8 cellular contexts compared by ENCODE assay signal in genomic region chr18:809985-810642, GRCh38. TPM values are rescaled to one million over a fixed set of nuclear protein-coding genes. Genes with fewer than 3 reads are reported as not detected.
DNase-seq lines count a peak whose midpoint lies in the region; ATAC-seq and TF ChIP-seq lines count a peak whose summit lies in the region.

No MANE protein-coding gene starts in this region.

- DNase-seq in activated naive CD8-positive, alpha-beta T cell treated with anti-CD3 and anti-CD28 coated beads for 36 hours: no peak
- peak; percentile 18 for DNase-seq in osteoblast (ENCODE audit: insufficient read length, low spot score, missing footprints)
- no peak for DNase-seq in transverse colon
- DNase-seq in DMS53 treated with DMSO at 0.1 percent for 48 hours (lab: John Stamatoyannopoulos, UW; ENCODE audit: unreplicated experiment): no peak
- no peak for DNase-seq in left ventricle myocardium superior

- H3K27ac ChIP-seq in osteoblast (ENCODE audit: low read depth, low read length): no peak overlapping the region
- H3K27ac ChIP-seq in transverse colon: peak overlapping the region in 1 of 4 donors; percentile 93

- H3K4me3 ChIP-seq in osteoblast (ENCODE audit: insufficient read depth, low read length) (peak overlapping the region; percentile 100), transverse colon (peak overlapping the region in 1 of 4 donors; percentile 88)

- no peak for TF ChIP-seq CTCF in osteoblast (IDR thresholded peaks at IDR 0.05; ENCODE audit: extremely low read depth, low read depth, low read length)
- TF ChIP-seq CTCF in transverse colon (IDR thresholded peaks at IDR 0.05): no peak

- H3K4me1 Mint-ChIP-seq in activated naive CD8-positive, alpha-beta T cell treated with anti-CD3 and anti-CD28 coated beads for 36 hours: peaks cover 68% of the 10 kb centered on the region

- no peak overlapping the region for H2AFZ ChIP-seq in osteoblast (ENCODE audit: low read length)

- in situ Hi-C loops in transverse colon (cut with MboI; ENCODE audit: low pct_ligation_motif_present in 1 of 4, low pct_unique_long_range_greater_than_20kb in 1 of 4, low sequenced_read_pairs in 3 of 4): no loop called here

- ATAC-seq in GM18909 (IDR thresholded peaks at IDR 0.05; ENCODE audit: poor library complexity, unreplicated experiment): peak; percentile 31
- peak; percentile 23 for ATAC-seq in HG03064 (IDR thresholded peaks at IDR 0.05; ENCODE audit: low read depth, unreplicated experiment)
- ATAC-seq in left ventricle myocardium superior: no peak
- ATAC-seq in HG02623 (IDR thresholded peaks at IDR 0.05; ENCODE audit: unreplicated experiment): no peak

- peaks cover 67% of the 10 kb centered on the region for H3K79me2 ChIP-seq in osteoblast (ENCODE audit: insufficient read depth, low read length)

- no peak for TF ChIP-seq POLR2A in transverse colon (IDR thresholded peaks at IDR 0.05)

- H3K36me3 ChIP-seq in osteoblast (ENCODE audit: insufficient read depth, low read length) (no peaks in the 10 kb centered on the region), transverse colon (no peaks in the 10 kb centered on the region)

- no peaks in the 10 kb centered on the region for H3K27me3 Mint-ChIP-seq in activated naive CD8-positive, alpha-beta T cell treated with anti-CD3 and anti-CD28 coated beads for 36 hours

- peaks cover 1% of the 10 kb centered on the region for H3K9me3 Mint-ChIP-seq in activated naive CD8-positive, alpha-beta T cell treated with anti-CD3 and anti-CD28 coated beads for 36 hours

- H3K4me1 ChIP-seq in osteoblast (ENCODE audit: insufficient read depth, low read length) (peaks cover 26% of the 10 kb centered on the region), transverse colon (peaks cover 4 to 58% (median 21%) of the 10 kb centered on the region in 4 donors)

- H3K27ac Mint-ChIP-seq in activated naive CD8-positive, alpha-beta T cell treated with anti-CD3 and anti-CD28 coated beads for 36 hours: peak overlapping the region; percentile 98

- H3K4me3 Mint-ChIP-seq in activated naive CD8-positive, alpha-beta T cell treated with anti-CD3 and anti-CD28 coated beads for 36 hours: peak overlapping the region; percentile 95

- no peak for TF ChIP-seq EP300 in transverse colon (IDR thresholded peaks at IDR 0.05; ENCODE audit: low read depth)

- peaks cover 38% of the 10 kb centered on the region for H4K20me1 ChIP-seq in osteoblast (ENCODE audit: insufficient read depth, low read length)

- intact Hi-C loops in transverse colon (cut with DNase I; ENCODE audit: low total_unique reads): no loop called here
- intact Hi-C loops in left ventricle myocardium superior (cut with micrococcal nuclease): no loop called here

- H3K9me3 ChIP-seq in osteoblast (ENCODE audit: low read depth, low read length): no peaks in the 10 kb centered on the region
- H3K9me3 ChIP-seq in transverse colon: no peaks in the 10 kb centered on the region

- H3K4me2 ChIP-seq in osteoblast (ENCODE audit: insufficient read depth, low read length): peak overlapping the region; percentile 76

- H3K36me3 Mint-ChIP-seq in activated naive CD8-positive, alpha-beta T cell treated with anti-CD3 and anti-CD28 coated beads for 36 hours: peaks cover 32% of the 10 kb centered on the region

- no peaks in the 10 kb centered on the region for H3K27me3 ChIP-seq in osteoblast (ENCODE audit: insufficient read depth, low read length)
- H3K27me3 ChIP-seq in transverse colon: no peaks in the 10 kb centered on the region

- 37 to 45% methylated on average over 6 of the region's 6 CpGs for WGBS in transverse colon (ENCODE audit: low coverage in 1 of 2), 2 donors

RNA-seq across cellular contexts. Expression of gene YES1, which starts 1.9 kb away (rescaled TPM):
- 10 to 100 TPM; 29.0 to 32.2 TPM for total RNA-seq in activated naive CD8-positive, alpha-beta T cell treated with anti-CD3 and anti-CD28 coated beads for 36 hours
- total RNA-seq in osteoblast: 97.5 and 99.5 TPM in 2 replicates
- total RNA-seq in transverse colon: 100 to 1,000 TPM in 2 of 4 donors, 10 to 100 TPM in 2; 49.4 to 128 (median 96.0) TPM
- total RNA-seq in left ventricle myocardium superior: 23.4 TPM

Comparison
In these comparisons a context has a peak if more than half of its experiments do, and no peak if none do; other contexts are left out.
1. ATAC-seq: peak in GM18909 (single experiment) and HG03064 (single experiment); none in left ventricle myocardium superior (single experiment) and HG02623 (single experiment).